8 cellular contexts compared by ENCODE assay signal in the genomic region with DNA sequence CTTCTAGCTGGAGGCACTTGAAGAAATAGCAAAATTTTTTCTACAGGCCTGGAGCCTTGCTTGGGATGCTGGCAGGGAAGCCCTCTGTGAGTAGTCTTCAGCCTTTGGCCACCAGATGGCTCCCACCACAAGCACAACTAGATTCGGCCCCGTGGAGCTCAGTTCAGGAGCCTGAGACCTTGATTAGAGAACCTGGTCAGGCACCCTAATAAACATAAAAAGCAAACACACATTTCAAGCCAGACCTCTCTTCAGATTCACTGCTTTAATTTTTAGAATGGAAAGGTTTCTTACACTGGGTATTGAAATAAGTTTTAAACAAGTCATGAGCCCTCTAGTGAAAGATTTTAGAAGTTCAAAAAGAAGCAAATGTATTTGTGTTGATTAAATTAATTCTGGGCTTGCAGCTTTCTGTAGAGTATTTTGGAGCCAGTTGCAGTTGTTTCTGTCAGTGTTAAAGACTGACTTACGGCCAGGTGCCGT. TPM values are rescaled to one million over a fixed set of nuclear protein-coding genes. Genes with fewer than 3 reads are reported as not detected.
DNase-seq lines count a peak whose midpoint lies in the region; ATAC-seq and TF ChIP-seq lines count a peak whose summit lies in the region.

No MANE protein-coding gene starts in this region.

- no peaks in the 10 kb centered on the region for H3K27me3 Mint-ChIP-seq in CD4-positive, alpha-beta T cell
- H3K27me3 Mint-ChIP-seq in endothelial cell (ENCODE audit: unreplicated experiment), result no peaks in the 10 kb centered on the region

- peak; percentile 100 for TF ChIP-seq CTCF in CD4-positive, alpha-beta T cell (IDR thresholded peaks at IDR 0.05)
- peak; percentile 62 for TF ChIP-seq CTCF in endothelial cell (IDR thresholded peaks at IDR 0.05; ENCODE audit: unreplicated experiment)
- peak; percentile 73 for TF ChIP-seq CTCF in mucosa of descending colon (IDR thresholded peaks at IDR 0.05)

- H3K27ac Mint-ChIP-seq in CD4-positive, alpha-beta T cell, result peak overlapping the region; percentile 26
- H3K27ac Mint-ChIP-seq in endothelial cell (ENCODE audit: unreplicated experiment), result no peak overlapping the region

- no peak overlapping the region for H3K27ac ChIP-seq in CD4-positive, alpha-beta T cell (ENCODE audit: low read depth, low read length)

- H3K9me3 Mint-ChIP-seq in CD4-positive, alpha-beta T cell, result no peaks in the 10 kb centered on the region
- H3K9me3 Mint-ChIP-seq in endothelial cell (ENCODE audit: unreplicated experiment), result no peaks in the 10 kb centered on the region

- no peaks in the 10 kb centered on the region for H3K4me1 ChIP-seq in mucosa of descending colon (ENCODE audit: low read depth)

- no peaks in the 10 kb centered on the region for H3K36me3 ChIP-seq in mucosa of descending colon (ENCODE audit: low read depth)

- ATAC-seq in CD4-positive, alpha-beta T cell (ENCODE audit: poor library complexity), result peak; percentile 94
- peak; percentile 89 for ATAC-seq in GM19328 (IDR thresholded peaks at IDR 0.05; ENCODE audit: unreplicated experiment)
- peak; percentile 92 for ATAC-seq in HG03442 (IDR thresholded peaks at IDR 0.05; ENCODE audit: unreplicated experiment)
- peak; percentile 94 for ATAC-seq in mucosa of descending colon

- no peaks in the 10 kb centered on the region for H3K36me3 Mint-ChIP-seq in CD4-positive, alpha-beta T cell (ENCODE audit: low read depth)
- no peaks in the 10 kb centered on the region for H3K36me3 Mint-ChIP-seq in endothelial cell (ENCODE audit: low read depth, unreplicated experiment)

- intact Hi-C loops in CD4-positive, alpha-beta T cell (cut with DNase I, micrococcal nuclease), result loop anchor here (1.0 to 5.0 kb wide), 5 partner anchors 62 to 556 kb away; no protein-coding TSS in a partner anchor
- intact Hi-C loops in mucosa of descending colon (cut with DNase I, micrococcal nuclease), result loop anchor here (1.0 to 5.0 kb wide), 2 partner anchors 66 kb away; no protein-coding TSS in a partner anchor

- CTCF ChIA-PET in CD4-positive, alpha-beta T cell (lab: Charles Lee), result interaction anchor here (0.7 to 2.1 kb wide), 32 partner anchors 8 to 556 kb away, joined by 3 to 79 read pairs (median 6); partner anchors contain the start of genes GLRX and RFESD

- H3K4me3 Mint-ChIP-seq in CD4-positive, alpha-beta T cell, result peak overlapping the region; percentile 68
- no peak overlapping the region for H3K4me3 Mint-ChIP-seq in endothelial cell (ENCODE audit: unreplicated experiment)

- POLR2A ChIA-PET in CD4-positive, alpha-beta T cell (lab: Charles Lee), result interaction anchor here (0.8 to 2.0 kb wide), 18 partner anchors 8 to 226 kb away, joined by 3 to 25 read pairs (median 5); partner anchors contain the start of genes ARSK, GLRX, RFESD and RHOBTB3

- H3K9me3 ChIP-seq in CD4-positive, alpha-beta T cell (ENCODE audit: control insufficient read depth, low read length), result no peaks in the 10 kb centered on the region
- H3K9me3 ChIP-seq in mucosa of descending colon, result no peaks in the 10 kb centered on the region

- H3K4me1 Mint-ChIP-seq in CD4-positive, alpha-beta T cell (ENCODE audit: low read depth), result peaks cover 5% of the 10 kb centered on the region
- H3K4me1 Mint-ChIP-seq in endothelial cell (ENCODE audit: unreplicated experiment), result peaks cover 6% of the 10 kb centered on the region

- DNase-seq in CD4-positive, alpha-beta T cell, result peak; percentile 57 to 75 (median 62)
- DNase-seq in NOMO-1 (lab: John Stamatoyannopoulos, UW; ENCODE audit: unreplicated experiment in 2 of 2) (peak; percentile 70 to 73), endothelial cell (ENCODE audit: low spot score) (peak; percentile 73), mucosa of descending colon (peak; percentile 72 to 91 (median 81))
- peak; percentile 7 to 35 (median 22) for DNase-seq in activated CD8-positive, alpha-beta memory T cell treated with anti-CD3 and anti-CD28 coated beads for 48 hours (ENCODE audit: low read depth in 2 of 3, low spot score in 2 of 3)
- DNase-seq in stimulated activated CD8-positive, alpha-beta memory T cell treated with anti-CD3 and anti-CD28 coated beads, Interleukin-2, amount 100 ng/mL, for 1 hour (ENCODE audit: low read depth in 2 of 2), result peak; percentile 29 to 55

- H3K27me3 ChIP-seq in CD4-positive, alpha-beta T cell (ENCODE audit: control insufficient read depth, insufficient read depth, low read length), result no peaks in the 10 kb centered on the region

- no peak overlapping the region for H3K4me3 ChIP-seq in mucosa of descending colon

RNA-seq across cellular contexts. Expression of gene GLRX, which starts 41.4 kb away (rescaled TPM):
- total RNA-seq in CD4-positive, alpha-beta T cell, result 10 to 100 TPM; 16.9 to 18.7 TPM
- total RNA-seq in endothelial cell (ENCODE audit: unreplicated experiment) (27.5 TPM), mucosa of descending colon (10 to 100 TPM; 40.6 to 90.5 (median 65.5) TPM)

RNA-seq across cellular contexts. Expression of gene RHOBTB3, which starts 50.0 kb away (rescaled TPM):
- total RNA-seq in CD4-positive, alpha-beta T cell, result 1 to 10 TPM; 3.8 to 4.3 TPM
- 22.8 TPM for total RNA-seq in endothelial cell (ENCODE audit: unreplicated experiment)
- 10 to 100 TPM; 56.5 to 85.2 (median 60.4) TPM for total RNA-seq in mucosa of descending colon

Comparison
In these comparisons a context has a peak if more than half of its experiments do, and no peak if none do; other contexts are left out.
1. DNase-seq: peak in every context shown above with its lines; median percentile 81 in mucosa of descending colon; 73 in endothelial cell; 72 in NOMO-1; 62 in CD4-positive, alpha-beta T cell; 42 in stimulated activated CD8-positive, alpha-beta memory T cell treated with anti-CD3 and anti-CD28 coated beads, Interleukin-2, amount 100 ng/mL, for 1 hour; 22 in activated CD8-positive, alpha-beta memory T cell treated with anti-CD3 and anti-CD28 coated beads for 48 hours.